ENCODE assay signal across 12 cellular contexts in genomic region chr7:134777908-134778580, GRCh38. TPM values are rescaled to one million over a fixed set of nuclear protein-coding genes. Genes with fewer than 3 reads are reported as not detected.
A peak's percentile ranks its signal among the peaks of the same experiment; 100 is the strongest.
DNase-seq lines count a peak whose midpoint lies in the region; ATAC-seq, FAIRE-seq and TF ChIP-seq lines count a peak whose summit lies in the region.
"Had no signal": no experiment of that assay in that cellular context is flagged by ENCODE, and none has a peak within 500 bp of the region (broad histone marks: within the 10 kb centered on the region; RNA-seq: fewer than 3 reads in every experiment).

No MANE protein-coding gene starts in this region.

- H3K18ac ChIP-seq in neuronal stem cell (ENCODE audit: low read length): no peak overlapping the region

- no peak for FAIRE-seq in A549 (lab: Jason Lieb, UNC)

- no peak for TF ChIP-seq POLR2A in A549 (IDR thresholded peaks at IDR 0.05; ENCODE audit: low read length)

- no peak overlapping the region for H3K14ac ChIP-seq in neuronal stem cell (ENCODE audit: low read length)

- no peak for TF ChIP-seq CTCF in A549 (IDR thresholded peaks at IDR 0.05)
- TF ChIP-seq CTCF in GM13976 (IDR thresholded peaks at IDR 0.05; ENCODE audit: borderline replicate concordance, control extremely low read depth, extremely low read depth, insufficient read depth, missing control alignments): no peak

- peaks cover 0 to 2% of the 10 kb centered on the region in 2 donors for H3K36me3 ChIP-seq in neuronal stem cell (replicated peaks in 1 of 2; ENCODE audit: control insufficient read depth in 2 of 2, insufficient read depth in 2 of 2, low read length in 2 of 2)

- ATAC-seq in A549: no peak
- no peak for ATAC-seq in SK-N-SH treated with all-trans-retinoic acid at 6 μM for 48 hours
- ATAC-seq in GM19467 (IDR thresholded peaks at IDR 0.05; ENCODE audit: unreplicated experiment): no peak
- ATAC-seq in HG02981 (IDR thresholded peaks at IDR 0.05; ENCODE audit: unreplicated experiment): no peak

- no peak overlapping the region for H3K23ac ChIP-seq in neuronal stem cell (ENCODE audit: low read depth, low read length, poor library complexity)

- no peak overlapping the region for H2BK120ac ChIP-seq in neuronal stem cell (ENCODE audit: low read depth, low read length)

- no peak overlapping the region for H3K4me3 ChIP-seq in A549
- no peak overlapping the region for H3K4me3 ChIP-seq in neuronal stem cell (ENCODE audit: low read length in 2 of 2)
- H3K4me3 ChIP-seq: SK-N-MC had no signal

- no peak overlapping the region for H4K91ac ChIP-seq in neuronal stem cell (ENCODE audit: low read depth, low read length, poor library complexity)

- CTCF ChIA-PET in A549 (lab: Yijun Ruan, JAX): interaction anchor here (0.5 to 0.8 kb wide), 2 partner anchors 13 to 53 kb away, joined by 3 to 4 read pairs; no protein-coding TSS in a partner anchor

- H3K9me3 ChIP-seq in A549 (no peaks in the 10 kb centered on the region), neuronal stem cell (replicated peaks in 1 of 2; ENCODE audit: control insufficient read depth in 2 of 2, insufficient read depth in 1 of 2, low read depth in 1 of 2, low read length in 2 of 2) (no peaks in the 10 kb centered on the region)

- H3K79me1 ChIP-seq in neuronal stem cell (ENCODE audit: low read depth, low read length): no peaks in the 10 kb centered on the region

- H3K4ac ChIP-seq in neuronal stem cell (ENCODE audit: low read length): no peak overlapping the region

- in situ Hi-C loops in GM13976 (cut with MboI; ENCODE audit: low sequenced_read_pairs, unreplicated experiment): no loop called here

- no peak for TF ChIP-seq EP300 in A549 (IDR thresholded peaks at IDR 0.05)

- H3K27ac ChIP-seq in A549 (peak overlapping the region; percentile 60 to 80; a peak in 3 of 6 replicates), neuronal stem cell (replicated peaks; ENCODE audit: low read length) (peak overlapping the region; percentile 15)
- H3K27ac ChIP-seq: SK-N-MC had no signal

- H3K27me3 ChIP-seq in neuronal stem cell (ENCODE audit: control insufficient read depth in 3 of 3, insufficient read depth in 3 of 3, low read depth in 1 of 3, low read length in 3 of 3): no peaks in the 10 kb centered on the region

- H3K4me2 ChIP-seq in A549: no peak overlapping the region
- H3K4me2 ChIP-seq in neuronal stem cell (ENCODE audit: insufficient read depth, low read length, poor library complexity, severe bottlenecking): no peak overlapping the region

- no peak for DNase-seq in A549 (ENCODE audit: low read depth in 1 of 2, low spot score in 1 of 2)
- DNase-seq in fibroblast of peridontal ligament (ENCODE audit: extremely low read depth): peak; percentile 83
- DNase-seq in neuronal stem cell (ENCODE audit: low spot score): no peak
- DNase-seq in NCI-H748 treated with DMSO at 0.1 percent for 48 hours (lab: John Stamatoyannopoulos, UW): no peak
- no peak for DNase-seq in GM13976 (ENCODE audit: low spot score)
- DNase-seq: ACHN; activated CD4-positive, alpha-beta memory T cell treated with anti-CD3 and anti-CD28 coated beads for 36 hours; activated naive CD8-positive, alpha-beta T cell treated with anti-CD3 and anti-CD28 coated beads for 36 hours had no signal

- TF ChIP-seq RAD21 in A549 (conservative IDR thresholded peaks at IDR 0.05 in 1 of 2, IDR thresholded peaks at IDR 0.05 in 1 of 2): no peak

- H2BK15ac ChIP-seq in neuronal stem cell (ENCODE audit: low read length): no peak overlapping the region

- no peak overlapping the region for H2AK5ac ChIP-seq in neuronal stem cell (ENCODE audit: low read depth, low read length)

- no peak overlapping the region for H2BK5ac ChIP-seq in neuronal stem cell (ENCODE audit: low read length)

- 89% methylated on average over 2 of the region's 2 CpGs for WGBS in A549 (ENCODE audit: missing lambda C conversion rate)
- whole genome bisulfite sequencing in neuronal stem cell (ENCODE audit: extremely low coverage in 2 of 2, insufficient read length in 2 of 2, insufficient replicate concordance in 1 of 2), 2 donors: no CpG with 5 or more reads among the region's 2 CpGs

- no peak overlapping the region for H2BK12ac ChIP-seq in neuronal stem cell (ENCODE audit: low read length)

- no peak overlapping the region for H4K8ac ChIP-seq in neuronal stem cell (ENCODE audit: low read depth, low read length)

- peak overlapping the region; percentile 46 for H2AFZ ChIP-seq in neuronal stem cell (ENCODE audit: low read length)

- POLR2A ChIA-PET in A549 (lab: Yijun Ruan, JAX): no interaction called here

- H3K4me1 ChIP-seq in A549 (peaks cover 30% of the 10 kb centered on the region), neuronal stem cell (ENCODE audit: control insufficient read depth in 2 of 2, insufficient read depth in 1 of 2, low read depth in 1 of 2, low read length in 2 of 2) (peaks cover 6 to 17% of the 10 kb centered on the region in 2 donors)

- H3K9ac ChIP-seq in neuronal stem cell (ENCODE audit: low read depth, low read length, poor library complexity): no peak overlapping the region

TF ChIP-seq in A549, 52 proteins besides CTCF, POLR2A, EP300 and RAD21 (continues in another document):
- TF ChIP-seq FOSB (CRISPR knock-in tag; IDR thresholded peaks at IDR 0.05): no peak
- TF ChIP-seq HOXB13 (CRISPR knock-in tag; IDR thresholded peaks at IDR 0.05; ENCODE audit: low read depth): no peak
- TF ChIP-seq, protein P1, sequence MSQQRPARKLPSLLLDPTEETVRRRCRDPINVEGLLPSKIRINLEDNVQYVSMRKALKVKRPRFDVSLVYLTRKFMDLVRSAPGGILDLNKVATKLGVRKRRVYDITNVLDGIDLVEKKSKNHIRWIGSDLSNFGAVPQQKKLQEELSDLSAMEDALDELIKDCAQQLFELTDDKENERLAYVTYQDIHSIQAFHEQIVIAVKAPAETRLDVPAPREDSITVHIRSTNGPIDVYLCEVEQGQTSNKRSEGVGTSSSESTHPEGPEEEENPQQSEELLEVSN (IDR thresholded peaks at IDR 0.05; ENCODE audit: borderline replicate concordance, low read depth): no peak
- no peak for TF ChIP-seq NR3C1 (IDR thresholded peaks at IDR 0.05)
- TF ChIP-seq MAX (IDR thresholded peaks at IDR 0.05): no peak
- TF ChIP-seq MAFK (IDR thresholded peaks at IDR 0.05; ENCODE audit: partially characterized antibody): no peak
- no peak for TF ChIP-seq ZC3H11A (IDR thresholded peaks at IDR 0.05)
- TF ChIP-seq, protein P2, sequence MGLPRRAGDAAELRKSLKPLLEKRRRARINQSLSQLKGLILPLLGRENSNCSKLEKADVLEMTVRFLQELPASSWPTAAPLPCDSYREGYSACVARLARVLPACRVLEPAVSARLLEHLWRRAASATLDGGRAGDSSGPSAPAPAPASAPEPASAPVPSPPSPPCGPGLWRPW (IDR thresholded peaks at IDR 0.05): no peak
- no peak for TF ChIP-seq ZSCAN20 (CRISPR knock-in tag; IDR thresholded peaks at IDR 0.05)
- TF ChIP-seq HEYL (CRISPR knock-in tag; IDR thresholded peaks at IDR 0.05): no peak
- TF ChIP-seq MYC (IDR thresholded peaks at IDR 0.05; ENCODE audit: borderline replicate concordance, low read length): no peak
- no peak for TF ChIP-seq BHLHE40 (IDR thresholded peaks at IDR 0.05; ENCODE audit: low read depth, low read length)

TF ChIP-seq in SK-N-SH treated with all-trans-retinoic acid at 6 μM for 48 hours, 23 proteins besides CTCF, POLR2A, EP300 and RAD21:
- TF ChIP-seq ARNTL (CRISPR knock-in tag; IDR thresholded peaks at IDR 0.05; ENCODE audit: borderline replicate concordance, low read depth) (no peak), TCF4 (CRISPR knock-in tag; IDR thresholded peaks at IDR 0.05; ENCODE audit: borderline replicate concordance) (no peak), CSDC2 (CRISPR knock-in tag; IDR thresholded peaks at IDR 0.05) (0 out of 2 replicates have a peak, but pooled peaks have one; percentile 17)

RNA-seq across cellular contexts. Expression of gene CALD1, which starts 1.4 kb away (rescaled TPM):
- polyA plus RNA-seq in A549 (2011; rRNA removed) (104 and 136 TPM in 2 replicates), A549 (2017; fragmentation: RNase III; extraction: RNeasy Plus Mini Kit Qiagen cat#74134 plus additional on column Dnase treatment) (144 to 165 TPM (median 150 TPM) in 3 replicates)
- 39.5 and 44.3 TPM in 2 replicates for polyA plus RNA-seq in A549 (2012; cell fraction: cytosol; rRNA removed)
- 44.5 and 47.1 TPM in 2 replicates for polyA plus RNA-seq in A549 (2012; cell fraction: nucleus; rRNA removed)
- 59.6 and 60.3 TPM in 2 replicates for polyA minus RNA-seq in A549 (2011; rRNA and poly(A)+ RNA removed)
- polyA plus RNA-seq in neuronal stem cell (2013, experiment 1 of 2): 98.6 TPM
- polyA plus RNA-seq in neuronal stem cell (2013, experiment 2 of 2): 99.2 TPM
